In genomic region chr16:3081957-3082356, GRCh38 we compare ENCODE assay signal across 8 cellular contexts. TPM values are rescaled to one million over a fixed set of nuclear protein-coding genes. Genes with fewer than 3 reads are reported as not detected.
"Had no signal": no experiment of that assay in that cellular context is flagged by ENCODE, and none has a peak within 500 bp of the region (broad histone marks: within the 10 kb centered on the region; RNA-seq: fewer than 3 reads in every experiment).

No MANE protein-coding gene starts in this region.

RNA-seq across cellular contexts. Expression of gene ZSCAN10, which starts 17.1 kb away (rescaled TPM):
- total RNA-seq: M059J, PC-3, Peyer's patch, Right ventricle myocardium superior, SJSA1 had no signal
- polyA plus RNA-seq: K562 had no signal

RNA-seq across cellular contexts. Expression of gene BICDL2, which starts 45.2 kb away (rescaled TPM):
- total RNA-seq: M059J, NCI-H460, Right ventricle myocardium superior, SJSA1 had no signal
- polyA plus RNA-seq: SK-N-SH had no signal
